Comparison of ENCODE assay signal across 22 cellular contexts in genomic region chr5:146076455-146076854, GRCh38. TPM values are rescaled to one million over a fixed set of nuclear protein-coding genes. Genes with fewer than 3 reads are reported as not detected.
DNase-seq lines count a peak whose midpoint lies in the region; ATAC-seq, FAIRE-seq and TF ChIP-seq lines count a peak whose summit lies in the region.
"Had no signal": no experiment of that assay in that cellular context is flagged by ENCODE, and none has a peak within 500 bp of the region (broad histone marks: within the 10 kb centered on the region; RNA-seq: fewer than 3 reads in every experiment).

No MANE protein-coding gene starts in this region.

- H3K36me3 ChIP-seq in H7 (replicated peaks; ENCODE audit: control insufficient read depth, insufficient read depth, low read length) (no peaks in the 10 kb centered on the region), OCI-LY7 (ENCODE audit: insufficient read depth, low read length) (no peaks in the 10 kb centered on the region), iPS-20b (ENCODE audit: insufficient read depth, low read depth, low read length) (no peaks in the 10 kb centered on the region)
- H3K36me3 ChIP-seq in CD8-positive, alpha-beta T cell (ENCODE audit: insufficient read depth, low read length): no peaks in the 10 kb centered on the region
- H3K36me3 ChIP-seq: HAP-1, transverse colon had no signal

- H2AFZ ChIP-seq in OCI-LY7 (ENCODE audit: low read length): peak overlapping the region; percentile 73; the same call in 1 of the 2 replicates
- H2AFZ ChIP-seq: hepatocyte had no signal

- peak; percentile 34 for DNase-seq in H7
- peak; percentile 65 to 77 for DNase-seq in Kasumi-1 (lab: John Stamatoyannopoulos, UW)
- DNase-seq in OCI-LY7 (ENCODE audit: low spot score): peak; percentile 7
- DNase-seq in frontal cortex (ENCODE audit: low spot score in 2 of 2): no peak
- no peak for DNase-seq in D341Med (ENCODE audit: low spot score)
- no peak for DNase-seq in CD8-positive, alpha-beta T cell
- no peak for DNase-seq in T-helper 2 cell
- DNase-seq: activated CD4-positive, alpha-beta T cell treated with anti-CD3 and anti-CD28 coated beads for 36 hours; activated effector memory CD4-positive, alpha-beta T cell treated with anti-CD3 and anti-CD28 coated beads, Interleukin-2, amount 50 U/mL, for 16 hours; Calu3; effector memory CD4-positive, alpha-beta T cell; midbrain; NCI-H187 treated with DMSO at 0.1 percent for 48 hours; NCI-H524 treated with DMSO at 0.1 percent for 48 hours; stimulated activated naive CD4-positive, alpha-beta T cell treated with Interleukin-2 at 50 U/mL for 16 hours had no signal

- intact Hi-C loops in OCI-LY7 (cut with micrococcal nuclease; ENCODE audit: unreplicated experiment): loop anchor here (2.0 kb wide), 1 partner anchor 30 kb away; no protein-coding TSS in a partner anchor
- intact Hi-C loops in CD8-positive, alpha-beta T cell (cut with DNase I, micrococcal nuclease): no loop called here

- no peaks in the 10 kb centered on the region for H3K36me3 Mint-ChIP-seq in CD8-positive, alpha-beta T cell

- ATAC-seq in CD8-positive, alpha-beta T cell: no peak
- ATAC-seq: activated CD4-positive, alpha-beta T cell treated with anti-CD3 and anti-CD28 coated beads for 36 hours had no signal

- H3K9me3 ChIP-seq in OCI-LY7 (ENCODE audit: low read length): no peaks in the 10 kb centered on the region
- H3K9me3 ChIP-seq in iPS-20b (ENCODE audit: insufficient read depth, low read depth, low read length): no peaks in the 10 kb centered on the region
- no peaks in the 10 kb centered on the region for H3K9me3 ChIP-seq in CD8-positive, alpha-beta T cell (ENCODE audit: low read length)
- H3K9me3 ChIP-seq: HAP-1, transverse colon had no signal

- no peaks in the 10 kb centered on the region for H3K79me2 ChIP-seq in OCI-LY7 (ENCODE audit: insufficient read depth, low read depth, low read length)
- H3K79me2 ChIP-seq: hepatocyte had no signal

- BruUV-seq in OCI-LY7 (replicated peaks; lab: Mats Ljungman, UMichigan): no TSS peak

- no peak overlapping the region for H3K9ac ChIP-seq in iPS-20b (ENCODE audit: low read depth, low read length)

- CTCF ChIA-PET in OCI-LY7 (lab: Charles Lee; ENCODE audit: unreplicated experiment): no interaction called here
- CTCF ChIA-PET in CD8-positive, alpha-beta T cell (lab: Charles Lee): no interaction called here

- no peaks in the 10 kb centered on the region for H3K9me2 ChIP-seq in OCI-LY7 (ENCODE audit: insufficient read depth, low read length)

- H3K9me3 Mint-ChIP-seq in CD8-positive, alpha-beta T cell: no peaks in the 10 kb centered on the region
- H3K9me3 Mint-ChIP-seq: central memory CD8-positive, alpha-beta T cell; T-helper 2 cell treated with Interferon-gamma antibody and Interleukin-4, amounts not matched to agents 5 μg/mL and 100 μg/mL, for 36 hours had no signal

- H3K27ac Mint-ChIP-seq in CD8-positive, alpha-beta T cell: no peak overlapping the region
- H3K27ac Mint-ChIP-seq: activated CD4-positive, alpha-beta T cell treated with anti-CD3 and anti-CD28 coated beads for 36 hours; T-helper 2 cell treated with Interferon-gamma antibody and Interleukin-4, amounts not matched to agents 5 μg/mL and 100 μg/mL, for 36 hours had no signal

- no peak overlapping the region for H3K4me2 ChIP-seq in OCI-LY7 (ENCODE audit: low read length)
- H3K4me2 ChIP-seq: hepatocyte had no signal

- no peak overlapping the region for H3K4me3 ChIP-seq in H7 (ENCODE audit: insufficient read depth, low read depth, low read length)
- H3K4me3 ChIP-seq in OCI-LY7 (ENCODE audit: low read depth, low read length, poor library complexity, severe bottlenecking): no peak overlapping the region
- H3K4me3 ChIP-seq in iPS-20b (ENCODE audit: low read length): peak overlapping the region; percentile 8; the same call in 1 of the 2 replicates
- H3K4me3 ChIP-seq in CD8-positive, alpha-beta T cell (ENCODE audit: low read depth, low read length): no peak overlapping the region
- H3K4me3 ChIP-seq: HAP-1, hepatocyte, transverse colon had no signal

- H3K4me1 ChIP-seq in OCI-LY7 (ENCODE audit: insufficient read depth, low read length, poor library complexity, severe bottlenecking) (peaks cover 8% of the 10 kb centered on the region), iPS-20b (ENCODE audit: insufficient read depth, low read length) (peaks cover 49% of the 10 kb centered on the region)
- peaks cover 8% of the 10 kb centered on the region for H3K4me1 ChIP-seq in CD8-positive, alpha-beta T cell (ENCODE audit: insufficient read depth, low read length)
- H3K4me1 ChIP-seq: HAP-1 had no signal

- no peak for FAIRE-seq in frontal cortex (lab: Jason Lieb, UNC)

- no peak overlapping the region for H3K4me3 Mint-ChIP-seq in CD8-positive, alpha-beta T cell
- H3K4me3 Mint-ChIP-seq: activated CD4-positive, alpha-beta T cell treated with anti-CD3 and anti-CD28 coated beads for 36 hours; central memory CD8-positive, alpha-beta T cell; T-helper 2 cell treated with Interferon-gamma antibody and Interleukin-4, amounts not matched to agents 5 μg/mL and 100 μg/mL, for 36 hours had no signal

- H3K27ac ChIP-seq in OCI-LY7 (ENCODE audit: low read depth, low read length, poor library complexity, severe bottlenecking) (no peak overlapping the region), iPS-20b (ENCODE audit: low read length) (no peak overlapping the region)
- H3K27ac ChIP-seq in CD8-positive, alpha-beta T cell (ENCODE audit: low read depth, low read length): no peak overlapping the region
- H3K27ac ChIP-seq: hepatocyte had no signal

- no peaks in the 10 kb centered on the region for H4K20me1 ChIP-seq in OCI-LY7 (ENCODE audit: insufficient read depth, low read length)

- POLR2A ChIA-PET in OCI-LY7 (lab: Charles Lee): interaction anchor here (0.8 to 1.0 kb wide), 2 partner anchors 51 to 55 kb away, joined by 3 to 4 read pairs; no protein-coding TSS in a partner anchor
- POLR2A ChIA-PET in CD8-positive, alpha-beta T cell (lab: Charles Lee): no interaction called here

- peaks cover 10% of the 10 kb centered on the region for H3K4me1 Mint-ChIP-seq in CD8-positive, alpha-beta T cell (ENCODE audit: low read depth)

- H3K27me3 ChIP-seq in H7 (ENCODE audit: control insufficient read depth, insufficient read depth, low read length) (peaks cover 20% of the 10 kb centered on the region), iPS-20b (ENCODE audit: insufficient read depth, low read length) (peaks cover 10% of the 10 kb centered on the region; the same call in 1 of the 2 replicates)
- H3K27me3 ChIP-seq in CD8-positive, alpha-beta T cell (ENCODE audit: insufficient read depth, low read length): no peaks in the 10 kb centered on the region
- H3K27me3 ChIP-seq: hepatocyte, transverse colon had no signal

- TF ChIP-seq CTCF in OCI-LY7 (conservative IDR thresholded peaks at IDR 0.05; ENCODE audit: low read length): no peak
- no peak for TF ChIP-seq CTCF in CD8-positive, alpha-beta T cell (IDR thresholded peaks at IDR 0.05)

- H3K27me3 Mint-ChIP-seq in CD8-positive, alpha-beta T cell (ENCODE audit: low read depth): peaks cover 11% of the 10 kb centered on the region
- H3K27me3 Mint-ChIP-seq: central memory CD8-positive, alpha-beta T cell had no signal

RNA-seq across cellular contexts. Expression of gene PLAC8L1, which starts 28.9 kb away (rescaled TPM):
- 0.44 and 0.59 TPM in 2 replicates for total RNA-seq in H7 (2014; rRNA removed; shearing (Covaris generic))
- total RNA-seq in OCI-LY7 (2014; rRNA removed; shearing (Covaris generic)): 0.28 and 1.3 TPM in 2 replicates
- total RNA-seq in OCI-LY7 (2022) (1.7 and 2.1 TPM in 2 replicates), frontal cortex (0.82 TPM)
- total RNA-seq in CD8-positive, alpha-beta T cell: not detected
- total RNA-seq: fibroblast of lung, transverse colon had no signal

Comparison
In these comparisons a context has a peak if more than half of its experiments do, and no peak if none do; other contexts are left out.
1. DNase-seq: peak in H7 (single experiment), Kasumi-1 (2 of 2) and OCI-LY7 (single experiment); none in frontal cortex (0 of 2), D341Med (single experiment), CD8-positive, alpha-beta T cell (0 of 7) and T-helper 2 cell (0 of 5).